ENCODE assay signal across 8 cellular contexts in the genomic region with DNA sequence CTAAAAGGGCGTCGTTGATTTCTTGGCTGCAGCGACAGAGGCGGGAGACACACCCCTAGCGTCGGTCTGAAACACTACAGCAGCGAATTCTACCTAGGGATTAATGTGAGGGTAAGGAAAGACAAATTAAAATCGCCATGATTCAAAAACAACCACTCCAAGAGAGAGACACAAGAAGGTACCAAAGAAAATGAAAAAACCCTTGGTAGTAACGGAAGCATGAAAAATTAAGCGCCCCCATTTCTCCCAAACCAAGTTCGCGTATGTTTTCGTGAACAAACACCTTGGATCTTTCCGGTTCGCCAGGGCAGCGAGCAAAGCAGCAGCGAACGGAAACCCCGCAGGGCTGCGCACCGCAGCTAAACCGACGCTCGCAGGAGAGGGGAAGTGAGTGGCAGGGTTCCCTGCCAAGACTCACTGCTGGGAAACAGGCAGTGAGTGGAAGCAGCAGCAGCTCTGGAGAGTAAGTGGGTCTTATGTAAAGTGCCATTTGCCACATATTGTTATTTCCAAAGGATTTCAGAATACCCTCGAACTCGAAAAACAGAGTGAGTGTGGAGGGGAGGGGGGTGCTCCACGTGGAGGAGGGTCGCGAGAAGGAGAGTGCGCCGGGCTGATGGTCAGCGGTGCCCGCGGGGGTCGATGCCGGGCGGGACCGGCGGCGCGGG. TPM values are rescaled to one million over a fixed set of nuclear protein-coding genes. Genes with fewer than 3 reads are reported as not detected.
DNase-seq lines count a peak whose midpoint lies in the region; ATAC-seq and TF ChIP-seq lines count a peak whose summit lies in the region.

No MANE protein-coding gene starts in this region.

- H3K4me3 ChIP-seq in ectodermal cell (ENCODE audit: insufficient read depth, low read depth, low read length) (peak overlapping the region; percentile 72), lung (peak overlapping the region; percentile 63)

- H3K36me3 ChIP-seq in ectodermal cell (ENCODE audit: control insufficient read depth, insufficient read depth, low read length) (no peaks in the 10 kb centered on the region), lung (ENCODE audit: control insufficient read depth in 2 of 2, insufficient read depth in 2 of 2, low read length in 2 of 2) (no peaks in the 10 kb centered on the region)

- H3K27ac ChIP-seq in ectodermal cell (ENCODE audit: insufficient read depth, low read depth, low read length, poor library complexity, severe bottlenecking) (peak overlapping the region; percentile 85), lung (ENCODE audit: low read depth in 1 of 2, low read length in 1 of 2) (peak overlapping the region; percentile 95 to 96)

- intact Hi-C loops in activated CD8-positive, alpha-beta T cell treated with anti-CD3 and anti-CD28 coated beads for 36 hours (cut with micrococcal nuclease) = loop anchor here (1.0 to 5.0 kb wide), 2 partner anchors 55 to 94 kb away; partner anchors contain the start of gene PNO1

- H3K27me3 ChIP-seq in ectodermal cell (ENCODE audit: control insufficient read depth, insufficient read depth, low read length, poor library complexity, severe bottlenecking) (no peaks in the 10 kb centered on the region), lung (ENCODE audit: control insufficient read depth, insufficient read depth) (no peaks in the 10 kb centered on the region)

- H3K9me3 Mint-ChIP-seq in activated CD8-positive, alpha-beta T cell treated with anti-CD3 and anti-CD28 coated beads for 36 hours = no peaks in the 10 kb centered on the region

- H3K9me3 ChIP-seq in ectodermal cell (ENCODE audit: control insufficient read depth, low read length) (no peaks in the 10 kb centered on the region), lung (ENCODE audit: control insufficient read depth in 2 of 2, insufficient read depth in 1 of 2, low read length in 1 of 2) (no peaks in the 10 kb centered on the region)

- ATAC-seq in GM19438 (IDR thresholded peaks at IDR 0.05; ENCODE audit: low read depth, unreplicated experiment) (peak; percentile 50), HG03571 (IDR thresholded peaks at IDR 0.05; ENCODE audit: unreplicated experiment) (peak; percentile 48), lung (ENCODE audit: insufficient read depth, low FRiP score) (peak; percentile 71)
- ATAC-seq in activated CD8-positive, alpha-beta T cell treated with anti-CD3 and anti-CD28 coated beads for 36 hours = peak; percentile 70

- 0% methylated on average over 41 of the region's 41 CpGs for WGBS in ectodermal cell, 2 experiments
- 0% methylated on average over 32 to 41 of the region's 41 CpGs for WGBS in lung, 2 donors

- CTCF ChIA-PET in activated CD8-positive, alpha-beta T cell treated with anti-CD3 and anti-CD28 coated beads for 36 hours (lab: Charles Lee) = interaction anchor here (0.9 to 2.1 kb wide), 9 partner anchors 11 to 94 kb away, joined by 3 to 11 read pairs (median 3); partner anchors contain the start of gene PNO1

- TF ChIP-seq CTCF in activated CD8-positive, alpha-beta T cell treated with anti-CD3 and anti-CD28 coated beads for 36 hours (IDR thresholded peaks at IDR 0.05) = peak; percentile 64
- peak; percentile 29 for TF ChIP-seq CTCF in lung (IDR thresholded peaks at IDR 0.05; ENCODE audit: control extremely low read depth, extremely low read depth)

- H3K4me1 Mint-ChIP-seq in activated CD8-positive, alpha-beta T cell treated with anti-CD3 and anti-CD28 coated beads for 36 hours (ENCODE audit: low read depth) = peaks cover 31% of the 10 kb centered on the region

- H3K4me3 Mint-ChIP-seq in activated CD8-positive, alpha-beta T cell treated with anti-CD3 and anti-CD28 coated beads for 36 hours = peak overlapping the region; percentile 87

- POLR2A ChIA-PET in activated CD8-positive, alpha-beta T cell treated with anti-CD3 and anti-CD28 coated beads for 36 hours (lab: Charles Lee) = interaction anchor here (1.3 to 1.8 kb wide), 2 partner anchors 10 to 94 kb away, joined by 5 to 7 read pairs; partner anchors contain the start of gene PNO1

- DNase-seq in CD1c-positive myeloid dendritic cell (ENCODE audit: extremely low spot score) (peak; percentile 88), NCI-H774 (lab: John Stamatoyannopoulos, UW) (peak; percentile 68), lung (ENCODE audit: low spot score) (peak; percentile 80)
- peak; percentile 82 for DNase-seq in activated CD8-positive, alpha-beta T cell treated with anti-CD3 and anti-CD28 coated beads for 36 hours
- DNase-seq in stimulated activated CD8-positive, alpha-beta memory T cell treated with anti-CD3 and anti-CD28 coated beads, Interleukin-12 subunit alpha, Interleukin-12 subunit beta, amount 100 ng/mL, for 24 hours (ENCODE audit: extremely low read depth) = peak; percentile 28

- H3K4me1 ChIP-seq in ectodermal cell (ENCODE audit: control insufficient read depth, insufficient read depth, low read length) (peaks cover 20% of the 10 kb centered on the region), lung (ENCODE audit: control insufficient read depth in 2 of 2, insufficient read depth in 2 of 2, low read length in 2 of 2) (peaks cover 4 to 21% of the 10 kb centered on the region in 2 donors)

- H3K36me3 Mint-ChIP-seq in activated CD8-positive, alpha-beta T cell treated with anti-CD3 and anti-CD28 coated beads for 36 hours (ENCODE audit: low read depth) = peaks cover 16% of the 10 kb centered on the region

- peak overlapping the region; percentile 98 for H3K27ac Mint-ChIP-seq in activated CD8-positive, alpha-beta T cell treated with anti-CD3 and anti-CD28 coated beads for 36 hours

- no peaks in the 10 kb centered on the region for H3K27me3 Mint-ChIP-seq in activated CD8-positive, alpha-beta T cell treated with anti-CD3 and anti-CD28 coated beads for 36 hours

RNA-seq across cellular contexts. Expression of gene PPP3R1, which starts 1.0 kb away (rescaled TPM):
- 10 to 100 TPM; 72.7 to 73.7 TPM for total RNA-seq in activated CD8-positive, alpha-beta T cell treated with anti-CD3 and anti-CD28 coated beads for 36 hours
- polyA plus RNA-seq in ectodermal cell (2013, experiment 1 of 4) = 58.5 TPM
- polyA plus RNA-seq in ectodermal cell (2013, experiment 2 of 4) = 56.8 TPM
- polyA plus RNA-seq in ectodermal cell (2013, experiment 3 of 4) = 39.2 TPM
- polyA plus RNA-seq in ectodermal cell (2013, experiment 4 of 4) = 39.8 TPM
- total RNA-seq in lung = 10 to 100 TPM; 48.6 to 69.7 TPM
- 10 to 100 TPM; 20.8 to 24.9 TPM for polyA plus RNA-seq in lung

Comparison
In these comparisons a context has a peak if more than half of its experiments do, and no peak if none do; other contexts are left out.
1. Peak in every context shown above with its lines: DNase-seq, ATAC-seq, H3K4me3 ChIP-seq and H3K27ac ChIP-seq.
2. DNase-seq: peak in every context shown above with its lines; median percentile 88 in CD1c-positive myeloid dendritic cell; 82 in activated CD8-positive, alpha-beta T cell treated with anti-CD3 and anti-CD28 coated beads for 36 hours; 80 in lung; 68 in NCI-H774; 28 in stimulated activated CD8-positive, alpha-beta memory T cell treated with anti-CD3 and anti-CD28 coated beads, Interleukin-12 subunit alpha, Interleukin-12 subunit beta, amount 100 ng/mL, for 24 hours.